ENCODE assay signal across 9 cellular contexts in genomic region chr3:39414421-39414907, GRCh38. TPM values are rescaled to one million over a fixed set of nuclear protein-coding genes. Genes with fewer than 3 reads are reported as not detected.
DNase-seq lines count a peak whose midpoint lies in the region; ATAC-seq, FAIRE-seq and TF ChIP-seq lines count a peak whose summit lies in the region.
"Had no signal": no experiment of that assay in that cellular context is flagged by ENCODE, and none has a peak within 500 bp of the region (broad histone marks: within the 10 kb centered on the region; RNA-seq: fewer than 3 reads in every experiment).

No MANE protein-coding gene starts in this region.

- H3K4me1 Mint-ChIP-seq in osteocyte (ENCODE audit: unreplicated experiment), result peaks cover 2% of the 10 kb centered on the region

- H3K27ac ChIP-seq in K562 (ENCODE audit: extremely low read depth, low read depth, low read length), result peak overlapping the region; percentile 45; the same call in 1 of the 3 replicates

- BruUV-seq in K562 (replicated peaks; lab: Mats Ljungman, UMichigan), result no TSS peak

- TF ChIP-seq EP300 in K562 (IDR thresholded peaks at IDR 0.05; ENCODE audit: low read length), result no peak

- peak; percentile 57 for ATAC-seq in K562
- ATAC-seq in HG03342 (IDR thresholded peaks at IDR 0.05; ENCODE audit: unreplicated experiment), result no peak
- ATAC-seq in HG02973 (IDR thresholded peaks at IDR 0.05; ENCODE audit: unreplicated experiment), result no peak

- H3K9me1 ChIP-seq in K562 (ENCODE audit: control insufficient read depth, insufficient read depth, low read length), result no peaks in the 10 kb centered on the region

- peaks cover 16% of the 10 kb centered on the region for H3K79me2 ChIP-seq in K562 (ENCODE audit: control insufficient read depth, insufficient read depth, low read length)

- in situ Hi-C loops in K562 (cut with MboI), result loop anchor here (25.0 kb wide), 1 partner anchor 1048 kb away; the partner anchor contains the start of gene RPL14

- intact Hi-C loops in K562 (cut with micrococcal nuclease), result no loop called here

- peak; percentile 80 for TF ChIP-seq POLR2A in K562 (conservative IDR thresholded peaks at IDR 0.05)

- FAIRE-seq in K562 (lab: Jason Lieb, UNC) (no peak), urothelium cell line (lab: Jason Lieb, UNC) (no peak)
- FAIRE-seq: islet of Langerhans had no signal

- 65% methylated on average over 2 of the region's 2 CpGs for WGBS in K562 (ENCODE audit: insufficient coverage, low coverage, missing lambda C conversion rate)

- no peak for TF ChIP-seq CTCF in LNCaP clone FGC (IDR thresholded peaks at IDR 0.05; ENCODE audit: control insufficient read depth, extremely low read depth, insufficient read depth)
- TF ChIP-seq CTCF in K562 (IDR thresholded peaks at IDR 0.05 in 2 of 3, conservative IDR thresholded peaks at IDR 0.05 in 1 of 3; ENCODE audit: insufficient read depth in 2 of 3, low read depth in 1 of 3, low read length in 3 of 3), result no peak
- no peak for TF ChIP-seq CTCF in osteocyte (IDR thresholded peaks at IDR 0.05)

- no peak overlapping the region for H3K4me3 ChIP-seq in LNCaP clone FGC (ENCODE audit: low read depth, low read length)
- no peak overlapping the region for H3K4me3 ChIP-seq in K562

- POLR2A ChIA-PET in K562 (lab: Yijun Ruan, JAX), result interaction anchor here (0.5 to 4.2 kb wide), 11 partner anchors 8 to 257 kb away, joined by 3 to 41 read pairs (median 4); partner anchors contain the start of gene RPSA

- H3K27ac Mint-ChIP-seq in osteocyte (ENCODE audit: unreplicated experiment), result peak overlapping the region; percentile 8

- DNase-seq in NCI-H2171 treated with DMSO at 0.1 percent for 48 hours (lab: John Stamatoyannopoulos, UW) (peak; percentile 8), NCI-H2171 (lab: John Stamatoyannopoulos, UW) (no peak), LNCaP clone FGC (ENCODE audit: low read depth) (peak; percentile 38), K562 (ENCODE audit: extremely low read depth in 1 of 4, low spot score in 3 of 4) (peak in 2 of 4 experiments; percentile 36 to 38), osteocyte (ENCODE audit: extremely low spot score, unreplicated experiment) (no peak), urothelium cell line (ENCODE audit: low spot score) (no peak)

- TF ChIP-seq RAD21 in K562 (CRISPR knock-in tag; conservative IDR thresholded peaks at IDR 0.05 in 1 of 2, IDR thresholded peaks at IDR 0.05 in 1 of 2), result no peak

- no peaks in the 10 kb centered on the region for H3K9me3 Mint-ChIP-seq in osteocyte (ENCODE audit: unreplicated experiment)

- H3K4me1 ChIP-seq in K562 (replicated peaks in 1 of 2; ENCODE audit: control insufficient read depth in 2 of 2, insufficient read depth in 2 of 2, low read length in 2 of 2), result peaks cover 5 to 8% of the 10 kb centered on the region in 2 experiments; a peak in 3 of 5 replicates

- peaks cover 35% of the 10 kb centered on the region for H3K36me3 Mint-ChIP-seq in osteocyte (ENCODE audit: unreplicated experiment)

- H4K20me1 ChIP-seq in K562 (replicated peaks; ENCODE audit: control insufficient read depth, insufficient read depth, low read length), result peaks cover 53% of the 10 kb centered on the region

- H3K4me2 ChIP-seq in K562 (ENCODE audit: insufficient read depth, low read length), result no peak overlapping the region

- H3K27me3 Mint-ChIP-seq in osteocyte (ENCODE audit: unreplicated experiment), result no peaks in the 10 kb centered on the region

- H3K9me3 ChIP-seq in K562 (replicated peaks; ENCODE audit: control insufficient read depth, insufficient read depth, low read depth, low read length), result no peaks in the 10 kb centered on the region

- H3K27me3 ChIP-seq in K562 (ENCODE audit: control insufficient read depth in 2 of 2, insufficient read depth in 2 of 2, low read length in 2 of 2), result no peaks in the 10 kb centered on the region

- H3K4me3 Mint-ChIP-seq in osteocyte (ENCODE audit: unreplicated experiment), result no peak overlapping the region

- CTCF ChIA-PET in K562 (lab: Yijun Ruan, JAX; ENCODE audit: low intra/inter-chr PET ratio), result no interaction called here

- no peak overlapping the region for H3K9ac ChIP-seq in K562 (ENCODE audit: insufficient read depth in 1 of 2, low read depth in 2 of 2, low read length in 2 of 2)

- H3K36me3 ChIP-seq in K562 (ENCODE audit: control insufficient read depth, insufficient read depth, low read length), result peaks cover 48% of the 10 kb centered on the region

- H2AFZ ChIP-seq in K562 (ENCODE audit: low read depth, low read length), result no peak overlapping the region

TF ChIP-seq in K562, 482 proteins besides CTCF, POLR2A, EP300 and RAD21 (continues in another document):
- TF ChIP-seq, protein P1, sequence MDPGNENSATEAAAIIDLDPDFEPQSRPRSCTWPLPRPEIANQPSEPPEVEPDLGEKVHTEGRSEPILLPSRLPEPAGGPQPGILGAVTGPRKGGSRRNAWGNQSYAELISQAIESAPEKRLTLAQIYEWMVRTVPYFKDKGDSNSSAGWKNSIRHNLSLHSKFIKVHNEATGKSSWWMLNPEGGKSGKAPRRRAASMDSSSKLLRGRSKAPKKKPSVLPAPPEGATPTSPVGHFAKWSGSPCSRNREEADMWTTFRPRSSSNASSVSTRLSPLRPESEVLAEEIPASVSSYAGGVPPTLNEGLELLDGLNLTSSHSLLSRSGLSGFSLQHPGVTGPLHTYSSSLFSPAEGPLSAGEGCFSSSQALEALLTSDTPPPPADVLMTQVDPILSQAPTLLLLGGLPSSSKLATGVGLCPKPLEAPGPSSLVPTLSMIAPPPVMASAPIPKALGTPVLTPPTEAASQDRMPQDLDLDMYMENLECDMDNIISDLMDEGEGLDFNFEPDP (CRISPR knock-in tag; IDR thresholded peaks at IDR 0.05), result no peak
- TF ChIP-seq RNF2 (IDR thresholded peaks at IDR 0.05) (no peak), ZNF586 (CRISPR knock-in tag; conservative IDR thresholded peaks at IDR 0.05) (no peak), EHMT2 (IDR thresholded peaks at IDR 0.05) (no peak)

RNA-seq across cellular contexts. Expression of gene RPSA, which starts 7.9 kb away (rescaled TPM):
- total RNA-seq in K562 (2011; cell fraction: chromatin; rRNA removed; ENCODE audit: low replicate concordance), result 667 and 738 TPM in 2 replicates
- total RNA-seq in K562 (2011; cell fraction: nucleolus; rRNA removed), result 932 and 1,080 TPM in 2 replicates
- 1,386 and 2,499 TPM in 2 replicates for total RNA-seq in K562 (2011; cell fraction: nucleoplasm; rRNA removed)
- 2,954 and 3,368 TPM in 2 replicates for total RNA-seq in K562 (2014; rRNA removed)
- total RNA-seq in K562 (2014; rRNA removed; fragmentation: Illumina TruSeq; extraction: Trizol), result 2,627 and 2,725 TPM in 2 replicates
- total RNA-seq in K562 (2015; rRNA removed; fragmentation: Illumina TruSeq; extraction: Trizol), result 2,157 and 2,290 TPM in 2 replicates
- total RNA-seq in K562 (2021), result 2,714 and 2,919 TPM in 2 replicates
- polyA plus RNA-seq in K562 (2011; rRNA removed), result 4,272 and 5,659 TPM in 2 replicates
- 6,070 and 7,346 TPM in 2 replicates for polyA plus RNA-seq in K562 (2011; cell fraction: cytosol; rRNA removed)
- polyA plus RNA-seq in K562 (2011; cell fraction: nucleus; rRNA removed), result 1,863 and 2,598 TPM in 2 replicates
- 2,505 and 3,684 TPM in 2 replicates for polyA plus RNA-seq in K562 (2012)
- polyA plus RNA-seq in K562 (2014; fragmentation: Illumina TruSeq; extraction: Trizol), result 3,113 and 3,517 TPM in 2 replicates
- 1,000 to 10,000 TPM; 2,672 to 2,730 TPM for polyA plus RNA-seq in K562 (2014; fragmentation: Nextera tagmentation; extraction: Ambion mirVana)
- polyA plus RNA-seq in K562 (2014; rRNA removed), result 3,291 and 3,996 TPM in 2 replicates
- polyA minus RNA-seq in K562 (2011; rRNA and poly(A)+ RNA removed), result 2,013 and 2,369 TPM in 2 replicates
- 890 and 971 TPM in 2 replicates for polyA minus RNA-seq in K562 (2011; cell fraction: cytosol; rRNA and poly(A)+ RNA removed)
- 389 and 699 TPM in 2 replicates for polyA minus RNA-seq in K562 (2011; cell fraction: nucleus; rRNA and poly(A)+ RNA removed)
- 991 and 1,002 TPM in 2 replicates for total RNA-seq in osteocyte

RNA-seq across cellular contexts. Expression of gene SLC25A38, which starts 31.3 kb away (rescaled TPM):
- 16.1 and 20.6 TPM in 2 replicates for total RNA-seq in K562 (2011; cell fraction: chromatin; rRNA removed; ENCODE audit: low replicate concordance)
- total RNA-seq in K562 (2011; cell fraction: nucleolus; rRNA removed), result 19.9 and 21.8 TPM in 2 replicates
- total RNA-seq in K562 (2011; cell fraction: nucleoplasm; rRNA removed), result 17.0 and 18.6 TPM in 2 replicates
- 26.9 and 33.1 TPM in 2 replicates for total RNA-seq in K562 (2014; rRNA removed)
- total RNA-seq in K562 (2014; rRNA removed; fragmentation: Illumina TruSeq; extraction: Trizol), result 26.6 and 28.6 TPM in 2 replicates
- total RNA-seq in K562 (2015; rRNA removed; fragmentation: Illumina TruSeq; extraction: Trizol), result 30.6 and 31.8 TPM in 2 replicates
- 37.5 and 39.5 TPM in 2 replicates for total RNA-seq in K562 (2021)
- polyA plus RNA-seq in K562 (2011; rRNA removed), result 50.9 and 51.1 TPM in 2 replicates
- 49.2 and 60.7 TPM in 2 replicates for polyA plus RNA-seq in K562 (2011; cell fraction: cytosol; rRNA removed)
- 56.5 and 63.0 TPM in 2 replicates for polyA plus RNA-seq in K562 (2011; cell fraction: nucleus; rRNA removed)
- polyA plus RNA-seq in K562 (2012), result 33.9 and 36.0 TPM in 2 replicates
- 38.3 and 39.1 TPM in 2 replicates for polyA plus RNA-seq in K562 (2014; fragmentation: Illumina TruSeq; extraction: Trizol)
- 10 to 100 TPM; 13.5 to 16.5 TPM for polyA plus RNA-seq in K562 (2014; fragmentation: Nextera tagmentation; extraction: Ambion mirVana)
- 44.0 and 48.2 TPM in 2 replicates for polyA plus RNA-seq in K562 (2014; rRNA removed)
- polyA minus RNA-seq in K562 (2011; rRNA and poly(A)+ RNA removed), result 38.9 and 43.8 TPM in 2 replicates
- polyA minus RNA-seq in K562 (2011; cell fraction: cytosol; rRNA and poly(A)+ RNA removed), result 23.8 and 29.4 TPM in 2 replicates
- 11.4 and 19.7 TPM in 2 replicates for polyA minus RNA-seq in K562 (2011; cell fraction: nucleus; rRNA and poly(A)+ RNA removed)
- total RNA-seq in osteocyte, result 27.9 and 30.4 TPM in 2 replicates

RNA-seq across cellular contexts. Expression of gene MOBP, which starts 53.0 kb away (rescaled TPM):
- total RNA-seq in K562 (2011; cell fraction: chromatin; rRNA removed; ENCODE audit: low replicate concordance), result not detected in 2 replicates
- not detected in 2 replicates for total RNA-seq in K562 (2011; cell fraction: nucleolus; rRNA removed)
- not detected in 2 replicates for total RNA-seq in K562 (2011; cell fraction: nucleoplasm; rRNA removed)
- not detected in 2 replicates for total RNA-seq in K562 (2014; rRNA removed)
- total RNA-seq in K562 (2014; rRNA removed; fragmentation: Illumina TruSeq; extraction: Trizol), result 0.06 and 0.11 TPM in 2 replicates
- total RNA-seq in K562 (2015; rRNA removed; fragmentation: Illumina TruSeq; extraction: Trizol), result 0.04 TPM in 1 of 2 replicates, not detected in the other
- total RNA-seq in K562 (2021), result 0.13 and 0.33 TPM in 2 replicates
- 0.04 TPM in 1 of 2 replicates, not detected in the other for polyA plus RNA-seq in K562 (2011; rRNA removed)
- 0.01 TPM in 1 of 2 replicates, not detected in the other for polyA plus RNA-seq in K562 (2011; cell fraction: cytosol; rRNA removed)
- polyA plus RNA-seq in K562 (2011; cell fraction: nucleus; rRNA removed), result 0.04 TPM in 2 replicates
- polyA plus RNA-seq in K562 (2012), result 0.05 and 0.25 TPM in 2 replicates
- 0.09 and 0.15 TPM in 2 replicates for polyA plus RNA-seq in K562 (2014; fragmentation: Illumina TruSeq; extraction: Trizol)
- polyA plus RNA-seq in K562 (2014; fragmentation: Nextera tagmentation; extraction: Ambion mirVana), result under 1 TPM in 1 of 2 experiments, not detected in 1; 0.10 TPM
- 0.25 TPM in 1 of 2 replicates, not detected in the other for polyA plus RNA-seq in K562 (2014; rRNA removed)
- 0.12 TPM in 1 of 2 replicates, not detected in the other for polyA minus RNA-seq in K562 (2011; rRNA and poly(A)+ RNA removed)
- polyA minus RNA-seq in K562 (2011; cell fraction: cytosol; rRNA and poly(A)+ RNA removed), result not detected in 2 replicates
- polyA minus RNA-seq in K562 (2011; cell fraction: nucleus; rRNA and poly(A)+ RNA removed), result under 0.01 and 0.11 TPM in 2 replicates
- total RNA-seq in osteocyte, result not detected in 2 replicates

Comparison
In these comparisons a context has a peak if more than half of its experiments do, and no peak if none do; other contexts are left out.
1. DNase-seq: peak in NCI-H2171 treated with DMSO at 0.1 percent for 48 hours (single experiment) and LNCaP clone FGC (single experiment); none in NCI-H2171 (single experiment), osteocyte (single experiment) and urothelium cell line (single experiment).